17 cellular contexts compared by ENCODE assay signal in genomic region chr18:42545825-42546224, GRCh38.
DNase-seq lines count a peak whose midpoint lies in the region; ATAC-seq and TF ChIP-seq lines count a peak whose summit lies in the region.
"Had no signal": no experiment of that assay in that cellular context is flagged by ENCODE, and none has a peak within 500 bp of the region (broad histone marks: within the 10 kb centered on the region; RNA-seq: fewer than 3 reads in every experiment).

No MANE protein-coding gene starts in this region.

- no peak overlapping the region for H3K4me3 ChIP-seq in PC-3 (ENCODE audit: low read length)
- no peak overlapping the region for H3K4me3 ChIP-seq in osteoblast (ENCODE audit: insufficient read depth, low read length)
- no peak overlapping the region for H3K4me3 ChIP-seq in adrenal gland
- H3K4me3 ChIP-seq: esophagus muscularis mucosa had no signal

- no peak overlapping the region for H3K4me3 Mint-ChIP-seq in chondrocyte (ENCODE audit: unreplicated experiment)
- H3K4me3 Mint-ChIP-seq: activated B cell treated with CpG ODN at 0.5 μM for 24 hours; activated naive CD4-positive, alpha-beta T cell treated with anti-CD3 and anti-CD28 coated beads, Interleukin-2, amount 10 ng/mL, durations not matched to agents 7 days and 5 days; memory B cell had no signal

- no peak overlapping the region for H3K9ac ChIP-seq in PC-3 (ENCODE audit: low read length)

- BruUV-seq in PC-3 (replicated peaks; lab: Mats Ljungman, UMichigan), result no TSS peak

- H3K9me3 Mint-ChIP-seq in chondrocyte (ENCODE audit: low read depth), result no peaks in the 10 kb centered on the region

- H3K4me2 ChIP-seq in PC-3 (ENCODE audit: low read length) (no peak overlapping the region), osteoblast (ENCODE audit: insufficient read depth, low read length) (no peak overlapping the region)

- TF ChIP-seq POLR2A in adrenal gland (IDR thresholded peaks at IDR 0.05), result no peak

- TF ChIP-seq CTCF in PC-3 (conservative IDR thresholded peaks at IDR 0.05; ENCODE audit: low read depth, low read length), result no peak
- TF ChIP-seq CTCF in chondrocyte (IDR thresholded peaks at IDR 0.05), result no peak
- no peak for TF ChIP-seq CTCF in osteoblast (IDR thresholded peaks at IDR 0.05; ENCODE audit: extremely low read depth, low read depth, low read length)
- no peak for TF ChIP-seq CTCF in adrenal gland (IDR thresholded peaks at IDR 0.05)

- POLR2A ChIA-PET in PC-3 (lab: Charles Lee; ENCODE audit: unreplicated experiment), result no interaction called here

- no peaks in the 10 kb centered on the region for H3K36me3 ChIP-seq in PC-3 (ENCODE audit: low read depth, low read length)
- H3K36me3 ChIP-seq in osteoblast (ENCODE audit: insufficient read depth, low read length), result no peaks in the 10 kb centered on the region
- H3K36me3 ChIP-seq in adrenal gland (replicated peaks in 1 of 2), result no peaks in the 10 kb centered on the region
- H3K36me3 ChIP-seq: esophagus muscularis mucosa had no signal

- WGBS in adrenal gland, 4 donors, result 52 to 63% (median 56%) methylated on average over 5 of the region's 5 CpGs

- H3K27me3 ChIP-seq in PC-3 (ENCODE audit: low read length) (no peaks in the 10 kb centered on the region), osteoblast (ENCODE audit: insufficient read depth, low read length) (no peaks in the 10 kb centered on the region), adrenal gland (no peaks in the 10 kb centered on the region)
- H3K27me3 ChIP-seq: esophagus muscularis mucosa had no signal

- no peaks in the 10 kb centered on the region for H3K36me3 Mint-ChIP-seq in chondrocyte (ENCODE audit: low read depth)
- H3K36me3 Mint-ChIP-seq: activated naive CD4-positive, alpha-beta T cell treated with anti-CD3 and anti-CD28 coated beads, Interleukin-2, amount 10 ng/mL, durations not matched to agents 7 days and 5 days; memory B cell had no signal

- H3K79me2 ChIP-seq in PC-3 (ENCODE audit: low read length) (no peaks in the 10 kb centered on the region), osteoblast (ENCODE audit: insufficient read depth, low read length) (no peaks in the 10 kb centered on the region)

- peaks cover 3% of the 10 kb centered on the region for H3K27me3 Mint-ChIP-seq in chondrocyte (ENCODE audit: low read depth)
- H3K27me3 Mint-ChIP-seq: activated B cell treated with CpG ODN at 0.5 μM for 24 hours; activated naive CD4-positive, alpha-beta T cell treated with anti-CD3 and anti-CD28 coated beads, Interleukin-2, amount 10 ng/mL, durations not matched to agents 7 days and 5 days; memory B cell had no signal

- H3K27ac Mint-ChIP-seq in chondrocyte (ENCODE audit: unreplicated experiment), result peak overlapping the region; percentile 19
- H3K27ac Mint-ChIP-seq: activated B cell treated with CpG ODN at 0.5 μM for 24 hours; activated naive CD4-positive, alpha-beta T cell treated with anti-CD3 and anti-CD28 coated beads, Interleukin-2, amount 10 ng/mL, durations not matched to agents 7 days and 5 days; memory B cell had no signal

- H3K27ac ChIP-seq in PC-3 (ENCODE audit: low read length), result no peak overlapping the region
- no peak overlapping the region for H3K27ac ChIP-seq in osteoblast (ENCODE audit: low read depth, low read length)
- H3K27ac ChIP-seq in adrenal gland, result no peak overlapping the region
- H3K27ac ChIP-seq: esophagus muscularis mucosa had no signal

- H3K4me1 Mint-ChIP-seq in chondrocyte (ENCODE audit: low read depth), result peaks cover 3% of the 10 kb centered on the region
- H3K4me1 Mint-ChIP-seq: activated B cell treated with CpG ODN at 0.5 μM for 24 hours; activated naive CD4-positive, alpha-beta T cell treated with anti-CD3 and anti-CD28 coated beads, Interleukin-2, amount 10 ng/mL, durations not matched to agents 7 days and 5 days; memory B cell had no signal

- CTCF ChIA-PET in PC-3 (lab: Charles Lee), result no interaction called here

- ATAC-seq in PC-3, result peak; percentile 58
- no peak for ATAC-seq in HG03095 (IDR thresholded peaks at IDR 0.05; ENCODE audit: unreplicated experiment)
- ATAC-seq: HCT116, sciatic nerve had no signal

- H3K9me3 ChIP-seq in PC-3 (ENCODE audit: low read length) (no peaks in the 10 kb centered on the region), osteoblast (ENCODE audit: low read depth, low read length) (no peaks in the 10 kb centered on the region), adrenal gland (replicated peaks in 1 of 3) (no peaks in the 10 kb centered on the region)
- H3K9me3 ChIP-seq: esophagus muscularis mucosa had no signal

- no peaks in the 10 kb centered on the region for H3K9me2 ChIP-seq in PC-3 (replicated peaks; ENCODE audit: low read length)

- H2AFZ ChIP-seq in PC-3 (ENCODE audit: low read length) (no peak overlapping the region), osteoblast (ENCODE audit: low read length) (no peak overlapping the region)

- no peaks in the 10 kb centered on the region for H3F3A ChIP-seq in PC-3 (ENCODE audit: low read length, unreplicated experiment)

- intact Hi-C loops in PC-3 (cut with micrococcal nuclease) (no loop called here), adrenal gland (cut with DNase I) (no loop called here)

- H3K4me1 ChIP-seq in PC-3 (ENCODE audit: insufficient read depth, low read length) (no peaks in the 10 kb centered on the region), osteoblast (ENCODE audit: insufficient read depth, low read length) (no peaks in the 10 kb centered on the region), adrenal gland (replicated peaks in 1 of 2) (no peaks in the 10 kb centered on the region)
- H3K4me1 ChIP-seq: esophagus muscularis mucosa had no signal

- H4K20me1 ChIP-seq in PC-3 (ENCODE audit: low read length), result no peaks in the 10 kb centered on the region
- no peaks in the 10 kb centered on the region for H4K20me1 ChIP-seq in osteoblast (ENCODE audit: insufficient read depth, low read length)

- DNase-seq in GM04503 (ENCODE audit: low read depth) (peak; percentile 11), PC-3 (peak; percentile 52), chondrocyte (ENCODE audit: low spot score) (no peak), osteoblast (ENCODE audit: insufficient read length, low spot score, missing footprints) (peak; percentile 45), LoVo (ENCODE audit: low spot score) (no peak), adrenal gland (no peak), hypothalamus (lab: John Stamatoyannopoulos, UW) (no peak)
- DNase-seq: activated B cell treated with CpG ODN at 0.5 μM for 24 hours; activated naive CD4-positive, alpha-beta T cell treated with anti-CD3 and anti-CD28 coated beads, Interleukin-2, amount 10 ng/mL, durations not matched to agents 7 days and 5 days; C1 segment of cervical spinal cord; MV-4-11; stimulated activated CD4-positive, alpha-beta T cell treated with anti-CD3 and anti-CD28 coated beads, Interleukin-4, amount 100 ng/mL, for 24 hours had no signal

Comparison
In these comparisons a context has a peak if more than half of its experiments do, and no peak if none do; other contexts are left out.
1. DNase-seq: peak in GM04503 (single experiment), PC-3 (single experiment) and osteoblast (single experiment); none in chondrocyte (single experiment), LoVo (single experiment), adrenal gland (0 of 7) and hypothalamus (0 of 51).